ENCODE assay signal across 8 cellular contexts in genomic region chr1:150293433-150294253, GRCh38. TPM values are rescaled to one million over a fixed set of nuclear protein-coding genes. Genes with fewer than 3 reads are reported as not detected.
DNase-seq lines count a peak whose midpoint lies in the region; ATAC-seq, FAIRE-seq and TF ChIP-seq lines count a peak whose summit lies in the region.

TSS of gene MRPS21 (plus strand) at chr1:150293861. CDS start at chr1:150294367, 506 bp downstream.

- peaks cover 5% of the 10 kb centered on the region; the same call in 1 of the 2 replicates for H3K36me3 ChIP-seq in iPS DF 6.9 (ENCODE audit: control insufficient read depth, insufficient read depth, low read length)
- H3K36me3 ChIP-seq in gastrocnemius medialis, result peaks cover 0 to 18% of the 10 kb centered on the region in 2 donors

- H3K4me3 Mint-ChIP-seq in brain, result peak within 1 kb of the TSS; percentile 87 to 97 (median 93)

- WGBS in iPS DF 6.9 (ENCODE audit: insufficient coverage, insufficient read length), result no CpG with 5 or more reads among the region's 43 CpGs

- H3K4me1 Mint-ChIP-seq in brain, result peaks cover 42% of the 10 kb centered on the region

- no peaks in the 10 kb centered on the region for H3K9me3 ChIP-seq in iPS DF 6.9 (ENCODE audit: control insufficient read depth, insufficient read depth, low read length)
- H3K9me3 ChIP-seq in gastrocnemius medialis, result no peaks in the 10 kb centered on the region

- H3K27me3 ChIP-seq in iPS DF 6.9 (ENCODE audit: control insufficient read depth, insufficient read depth, low read length) (no peaks in the 10 kb centered on the region), gastrocnemius medialis (no peaks in the 10 kb centered on the region)

- peaks cover 20% of the 10 kb centered on the region for H3K27me3 Mint-ChIP-seq in brain

- intact Hi-C loops in gastrocnemius medialis (cut with DNase I; ENCODE audit: low total_unique reads), result no loop called here

- peak; percentile 89 for DNase-seq in NCI-H2171 (lab: John Stamatoyannopoulos, UW)
- peak; percentile 89 for DNase-seq in UCSD-AML1 (lab: John Stamatoyannopoulos, UW; ENCODE audit: unreplicated experiment)
- DNase-seq in iPS DF 6.9 (ENCODE audit: low read depth, low spot score), result peak; percentile 91
- DNase-seq in gastrocnemius medialis, result peak; percentile 86 to 90

- ATAC-seq in GM18867 (IDR thresholded peaks at IDR 0.05; ENCODE audit: unreplicated experiment), result peak; percentile 98
- peak; percentile 85 for ATAC-seq in HG03097 (IDR thresholded peaks at IDR 0.05; ENCODE audit: low FRiP score, unreplicated experiment)
- ATAC-seq in gastrocnemius medialis, result peak; percentile 99

- peak within 1 kb of the TSS; percentile 93 to 98 (median 97) for H3K27ac Mint-ChIP-seq in brain

- peak; percentile 41 for FAIRE-seq in A204.1 (lab: Jason Lieb, UNC)

- H3K4me3 ChIP-seq in iPS DF 6.9 (ENCODE audit: low read length) (peak within 1 kb of the TSS; percentile 85), gastrocnemius medialis (peak within 1 kb of the TSS; percentile 76 to 90 (median 84))

- TF ChIP-seq POLR2A in gastrocnemius medialis (IDR thresholded peaks at IDR 0.05), result peak; percentile 40 to 78

- peaks cover 31% of the 10 kb centered on the region for H3K36me3 Mint-ChIP-seq in brain

- in situ Hi-C loops in gastrocnemius medialis (cut with MboI; ENCODE audit: low sequenced_read_pairs in 4 of 4), result no loop called here

- no peaks in the 10 kb centered on the region for H3K4me1 ChIP-seq in iPS DF 6.9 (ENCODE audit: control insufficient read depth, insufficient read depth, low read length)
- peaks cover 7 to 13% of the 10 kb centered on the region in 2 donors for H3K4me1 ChIP-seq in gastrocnemius medialis

- H3K27ac ChIP-seq in iPS DF 6.9 (ENCODE audit: low read length), result no peak within 1 kb of the TSS
- H3K27ac ChIP-seq in gastrocnemius medialis, result peak within 1 kb of the TSS; percentile 82 to 88 (median 84)

- TF ChIP-seq CTCF in brain (conservative IDR thresholded peaks at IDR 0.05) (no peak), gastrocnemius medialis (IDR thresholded peaks at IDR 0.05 in 4 of 5, conservative IDR thresholded peaks at IDR 0.05 in 1 of 5) (no peak)

- H3K9me3 Mint-ChIP-seq in brain, result no peaks in the 10 kb centered on the region

RNA-seq across cellular contexts. Expression of gene MRPS21, which starts in this region (rescaled TPM):
- polyA plus RNA-seq in brain (ENCODE audit: insufficient read depth, low read depth, low replicate concordance), result 95.8 TPM
- 10 to 100 TPM; 27.8 to 46.3 (median 31.5) TPM for total RNA-seq in gastrocnemius medialis
